ENCODE assay signal across 9 cellular contexts in genomic region chrX:13051529-13052172, GRCh38. TPM values are rescaled to one million over a fixed set of nuclear protein-coding genes. Genes with fewer than 3 reads are reported as not detected.
DNase-seq lines count a peak whose midpoint lies in the region; ATAC-seq and TF ChIP-seq lines count a peak whose summit lies in the region.
"Had no signal": no experiment of that assay in that cellular context is flagged by ENCODE, and none has a peak within 500 bp of the region (broad histone marks: within the 10 kb centered on the region; RNA-seq: fewer than 3 reads in every experiment).

No MANE protein-coding gene starts in this region.

- POLR2A ChIA-PET in T-cell (lab: Charles Lee): interaction anchor here (0.7 to 1.7 kb wide), 16 partner anchors 10 to 105 kb away, joined by 3 to 9 read pairs (median 4); partner anchors contain the start of gene TMSB4X (in 1 of the 2)

- intact Hi-C loops in transverse colon (cut with DNase I; ENCODE audit: low total_unique reads): no loop called here
- intact Hi-C loops in left lung (cut with DNase I): no loop called here

- peaks cover 0 to 12% of the 10 kb centered on the region in 2 donors for H3K27me3 Mint-ChIP-seq in T-cell

- CTCF ChIA-PET in T-cell (lab: Charles Lee): interaction anchor here (0.8 to 2.4 kb wide), 18 partner anchors 9 to 436 kb away, joined by 3 to 15 read pairs (median 4); no protein-coding TSS in a partner anchor

- peak overlapping the region; percentile 3 to 60 (median 50) for H3K4me3 Mint-ChIP-seq in T-cell

- H3K36me3 ChIP-seq in transverse colon: no peaks in the 10 kb centered on the region
- no peaks in the 10 kb centered on the region for H3K36me3 ChIP-seq in left lung

- H3K27ac Mint-ChIP-seq in T-cell: peak overlapping the region; percentile 87 to 98

- H3K4me1 ChIP-seq in transverse colon: no peaks in the 10 kb centered on the region
- H3K4me1 ChIP-seq in left lung: peaks cover 0 to 10% of the 10 kb centered on the region in 2 donors

- H3K27me3 ChIP-seq in transverse colon (no peaks in the 10 kb centered on the region), left lung (no peaks in the 10 kb centered on the region)

- H3K4me3 ChIP-seq in transverse colon (no peak overlapping the region), left lung (no peak overlapping the region)

- no peak for TF ChIP-seq CTCF in transverse colon (IDR thresholded peaks at IDR 0.05)
- no peak for TF ChIP-seq CTCF in left lung (IDR thresholded peaks at IDR 0.05)

- no peak overlapping the region for H3K27ac ChIP-seq in transverse colon
- peak overlapping the region in 1 of 2 donors; percentile 70 for H3K27ac ChIP-seq in left lung

- H3K9me3 ChIP-seq in transverse colon (no peaks in the 10 kb centered on the region), left lung (no peaks in the 10 kb centered on the region)

- ATAC-seq in GM18499 (IDR thresholded peaks at IDR 0.05; ENCODE audit: insufficient read depth, unreplicated experiment) (peak; percentile 68), GM21619 (IDR thresholded peaks at IDR 0.05; ENCODE audit: unreplicated experiment) (peak; percentile 81), T-cell (replicated peaks in 1 of 4) (peak; percentile 76 to 90 (median 86)), left lung (no peak)

- WGBS in transverse colon (ENCODE audit: low coverage in 1 of 2), 2 donors: 50 to 57% methylated on average over 2 to 4 of the region's 4 CpGs

- in situ Hi-C loops in transverse colon (cut with MboI; ENCODE audit: low pct_ligation_motif_present in 1 of 4, low pct_unique_long_range_greater_than_20kb in 1 of 4, low sequenced_read_pairs in 3 of 4): no loop called here

- TF ChIP-seq EP300 in transverse colon (IDR thresholded peaks at IDR 0.05; ENCODE audit: low read depth): no peak

- H3K36me3 Mint-ChIP-seq in T-cell: no peaks in the 10 kb centered on the region

- no peaks in the 10 kb centered on the region for H3K9me3 Mint-ChIP-seq in T-cell

- peaks cover 79 to 86% (median 82%) of the 10 kb centered on the region in 3 donors for H3K4me1 Mint-ChIP-seq in T-cell

- no peak for TF ChIP-seq POLR2A in transverse colon (IDR thresholded peaks at IDR 0.05)

- DNase-seq in T-cell: peak in 31 of 34 experiments; percentile 18 to 65 (median 42)
- peak; percentile 23 for DNase-seq in inferior parietal cortex (ENCODE audit: extremely low spot score)
- DNase-seq in transverse colon: no peak
- no peak for DNase-seq in epidermal melanocyte (ENCODE audit: insufficient read length, low spot score)
- no peak for DNase-seq in D341Med (ENCODE audit: low spot score)
- DNase-seq in left lung: no peak

RNA-seq across cellular contexts. Expression of gene FAM9C, which starts 7.2 kb away (rescaled TPM):
- total RNA-seq in T-cell (not detected), transverse colon (under 1 TPM in 2 of 4 donors, not detected in 2; 0.14 to 0.64 TPM), left lung (not detected)
- total RNA-seq: liver had no signal

Comparison
In these comparisons a context has a peak if more than half of its experiments do, and no peak if none do; other contexts are left out.
1. DNase-seq: peak in T-cell (31 of 34) and inferior parietal cortex (single experiment); none in transverse colon (single experiment), epidermal melanocyte (single experiment), D341Med (single experiment) and left lung (0 of 2).